In genomic region chr16:86568677-86569623, GRCh38 we compare ENCODE assay signal across 14 cellular contexts. TPM values are rescaled to one million over a fixed set of nuclear protein-coding genes. Genes with fewer than 3 reads are reported as not detected.
A peak's percentile ranks its signal among the peaks of the same experiment; 100 is the strongest.
DNase-seq lines count a peak whose midpoint lies in the region; ATAC-seq and TF ChIP-seq lines count a peak whose summit lies in the region.
"Had no signal": no experiment of that assay in that cellular context is flagged by ENCODE, and none has a peak within 500 bp of the region (broad histone marks: within the 10 kb centered on the region; RNA-seq: fewer than 3 reads in every experiment).

No MANE protein-coding gene starts in this region.

- ATAC-seq in psoas muscle = no peak
- no peak for ATAC-seq in GM21619 (IDR thresholded peaks at IDR 0.05; ENCODE audit: unreplicated experiment)
- no peak for ATAC-seq in HG02852 (IDR thresholded peaks at IDR 0.05; ENCODE audit: unreplicated experiment)
- ATAC-seq: esophagus mucosa, K562, T-cell had no signal

- TSS peak; percentile 72 for BruUV-seq in Calu3 (replicated peaks; lab: Mats Ljungman, UMichigan)

- peaks cover 3% of the 10 kb centered on the region for H3K27me3 Mint-ChIP-seq in Calu3 (ENCODE audit: unreplicated experiment)

- CTCF ChIA-PET in Calu3 (lab: Charles Lee) = interaction anchor here (0.5 to 1.4 kb wide), 4 partner anchors 99 to 508 kb away, joined by 3 to 6 read pairs (median 3); no protein-coding TSS in a partner anchor

- H3K4me3 ChIP-seq in WI38 (ENCODE audit: low read depth, low read length) = peak overlapping the region; percentile 85
- H3K4me3 ChIP-seq in fibroblast of villous mesenchyme (ENCODE audit: low read depth, low read length) = peak overlapping the region; percentile 71
- peak overlapping the region; percentile 48 for H3K4me3 ChIP-seq in psoas muscle
- H3K4me3 ChIP-seq: K562 had no signal

- no peak overlapping the region for H3K27ac ChIP-seq in psoas muscle

- peaks cover 65% of the 10 kb centered on the region for H3K36me3 Mint-ChIP-seq in Calu3 (ENCODE audit: insufficient read depth, unreplicated experiment)
- H3K36me3 Mint-ChIP-seq: T-cell had no signal

- TF ChIP-seq CTCF in Calu3 (IDR thresholded peaks at IDR 0.05; ENCODE audit: unreplicated experiment) (no peak), WI38 (IDR thresholded peaks at IDR 0.05; ENCODE audit: low read depth, low read length) (no peak), fibroblast of villous mesenchyme (IDR thresholded peaks at IDR 0.05; ENCODE audit: insufficient read depth, low read depth, low read length) (peak; percentile 1), psoas muscle (IDR thresholded peaks at IDR 0.05) (no peak)

- no peaks in the 10 kb centered on the region for H3K36me3 ChIP-seq in psoas muscle (ENCODE audit: insufficient read depth in 1 of 2, low read depth in 1 of 2)
- H3K36me3 ChIP-seq: ovary had no signal

- H3K4me1 Mint-ChIP-seq in Calu3 (ENCODE audit: low read depth, unreplicated experiment) = peaks cover 27% of the 10 kb centered on the region

- 7 to 8% (median 8%) methylated on average over 31 to 33 of the region's 33 CpGs for WGBS in psoas muscle, 3 donors

- peaks cover 4% of the 10 kb centered on the region for H3K4me1 ChIP-seq in psoas muscle

- peaks cover 0 to 99% (median 53%) of the 10 kb centered on the region in 3 donors for H3K27me3 ChIP-seq in psoas muscle (ENCODE audit: insufficient read depth in 3 of 3, low read length in 2 of 3)

- intact Hi-C loops in Calu3 (cut with micrococcal nuclease; ENCODE audit: unreplicated experiment) (no loop called here), psoas muscle (cut with DNase I) (no loop called here)

- DNase-seq in Calu3 = no peak
- no peak for DNase-seq in fibroblast of villous mesenchyme (ENCODE audit: low read depth)
- no peak for DNase-seq in psoas muscle
- no peak for DNase-seq in SIG-M5 treated with dmso at 0.1 percent for 504 hours (lab: John Stamatoyannopoulos, UW; ENCODE audit: unreplicated experiment)
- no peak for DNase-seq in stimulated activated CD4-positive, alpha-beta T cell treated with anti-CD3 and anti-CD28 coated beads, Interleukin-15, amount 100 ng/mL, for 24 hours
- DNase-seq: DMS79 treated with DMSO at 0.1 percent for 48 hours, NCI-H446 treated with DMSO at 0.1 percent for 48 hours, ovary, T-cell had no signal

- peak overlapping the region; percentile 85 for H3K27ac Mint-ChIP-seq in Calu3 (ENCODE audit: unreplicated experiment)
- H3K27ac Mint-ChIP-seq: T-cell had no signal

- no peaks in the 10 kb centered on the region for H3K9me3 Mint-ChIP-seq in Calu3 (ENCODE audit: low read depth, unreplicated experiment)
- H3K9me3 Mint-ChIP-seq: T-cell had no signal

- H3K9me3 ChIP-seq in psoas muscle = no peaks in the 10 kb centered on the region
- H3K9me3 ChIP-seq: ovary had no signal

- H3K4me3 Mint-ChIP-seq in Calu3 (ENCODE audit: low read depth, unreplicated experiment) = peak overlapping the region; percentile 96

RNA-seq across cellular contexts. Expression of gene FOXC2, which starts 2.3 kb away (rescaled TPM):
- total RNA-seq in Calu3 (2022) (8.7 and 10.9 TPM in 2 replicates), fibroblast of villous mesenchyme (0.64 TPM in 1 of 2 replicates, not detected in the other), psoas muscle (under 1 TPM; 0.15 to 0.34 (median 0.26) TPM)
- under 1 TPM; 0.14 to 0.18 (median 0.16) TPM for polyA plus RNA-seq in psoas muscle
- total RNA-seq: T-cell had no signal

RNA-seq across cellular contexts. Expression of gene FOXL1, which starts 9.4 kb away (rescaled TPM):
- total RNA-seq in Calu3 (2022) (13.3 and 14.5 TPM in 2 replicates), fibroblast of villous mesenchyme (0.86 and 3.5 TPM in 2 replicates), psoas muscle (under 1 TPM; 0.12 to 0.57 (median 0.31) TPM)
- 1 to 10 TPM in 1 of 3 donors, under 1 TPM in 2; 0.14 to 1.3 (median 0.18) TPM for polyA plus RNA-seq in psoas muscle
- total RNA-seq: K562, T-cell had no signal
- polyA plus RNA-seq: K562 had no signal

RNA-seq across cellular contexts. Expression of gene MTHFSD, which starts 13.9 kb away (rescaled TPM):
- total RNA-seq in Calu3 (2022) = 47.8 and 48.9 TPM in 2 replicates
- total RNA-seq in fibroblast of villous mesenchyme = 11.6 and 14.7 TPM in 2 replicates
- 10 to 100 TPM in 2 of 4 donors, 1 to 10 TPM in 2; 6.8 to 15.8 (median 11.5) TPM for total RNA-seq in psoas muscle
- 10 to 100 TPM in 1 of 3 donors, 1 to 10 TPM in 2; 4.3 to 16.0 (median 8.0) TPM for polyA plus RNA-seq in psoas muscle

RNA-seq across cellular contexts. Expression of gene FOXF1, which starts 58.6 kb away (rescaled TPM):
- not detected in 2 replicates for total RNA-seq in Calu3 (2022)
- total RNA-seq in fibroblast of villous mesenchyme = 5.2 and 10.3 TPM in 2 replicates
- total RNA-seq in psoas muscle = under 1 TPM in 2 of 4 donors, not detected in 2; 0.06 to 0.12 TPM
- under 1 TPM; 0.01 to 0.03 (median 0.01) TPM for polyA plus RNA-seq in psoas muscle
- polyA plus RNA-seq: K562 had no signal
